Comparison of ENCODE assay signal across 14 cellular contexts in genomic region chr3:12968541-12968940, GRCh38.
A peak's percentile ranks its signal among the peaks of the same experiment; 100 is the strongest.
DNase-seq lines count a peak whose midpoint lies in the region; ATAC-seq, FAIRE-seq and TF ChIP-seq lines count a peak whose summit lies in the region.
"Had no signal": no experiment of that assay in that cellular context is flagged by ENCODE, and none has a peak within 500 bp of the region (broad histone marks: within the 10 kb centered on the region; RNA-seq: fewer than 3 reads in every experiment).

No MANE protein-coding gene starts in this region.

- H3K4me3 ChIP-seq in right cardiac atrium (ENCODE audit: low read length) (no peak overlapping the region), lower lobe of right lung (no peak overlapping the region)

- no peak for FAIRE-seq in GM12892 (lab: Jason Lieb, UNC)
- FAIRE-seq: A204.1, colon, pancreas had no signal

- H3K4me3 Mint-ChIP-seq in activated CD4-positive, alpha-beta T cell treated with anti-CD3 and anti-CD28 coated beads, Interleukin-2, amount 10 ng/mL, durations not matched to agents 24 days and 14 days: peak overlapping the region; percentile 59
- peak overlapping the region; percentile 71 for H3K4me3 Mint-ChIP-seq in activated CD4-positive, alpha-beta memory T cell treated with anti-CD3 and anti-CD28 coated beads for 36 hours
- peak overlapping the region; percentile 27 for H3K4me3 Mint-ChIP-seq in stimulated activated memory B cell treated with anti-CD40 and anti-IgM and Interleukin-4, amounts not matched to agents 10 μg/mL and 1 μg/mL and 100 μg/mL, for 72 hours

- H3K4me1 ChIP-seq in right cardiac atrium (ENCODE audit: control insufficient read depth, insufficient read depth, low read length) (peaks cover 45% of the 10 kb centered on the region), lower lobe of right lung (peaks cover 44% of the 10 kb centered on the region)

- H3K36me3 Mint-ChIP-seq in activated CD4-positive, alpha-beta T cell treated with anti-CD3 and anti-CD28 coated beads, Interleukin-2, amount 10 ng/mL, durations not matched to agents 24 days and 14 days (ENCODE audit: low read depth): peaks cover 7% of the 10 kb centered on the region
- no peaks in the 10 kb centered on the region for H3K36me3 Mint-ChIP-seq in activated CD4-positive, alpha-beta memory T cell treated with anti-CD3 and anti-CD28 coated beads for 36 hours
- peaks cover 30% of the 10 kb centered on the region for H3K36me3 Mint-ChIP-seq in stimulated activated memory B cell treated with anti-CD40 and anti-IgM and Interleukin-4, amounts not matched to agents 10 μg/mL and 1 μg/mL and 100 μg/mL, for 72 hours

- no peak overlapping the region for H3K27ac ChIP-seq in right cardiac atrium (ENCODE audit: low read length)
- H3K27ac ChIP-seq in lower lobe of right lung: no peak overlapping the region
- H3K27ac ChIP-seq: pancreas had no signal

- H3K9me3 ChIP-seq in right cardiac atrium (ENCODE audit: control insufficient read depth, low read length): no peaks in the 10 kb centered on the region
- no peaks in the 10 kb centered on the region for H3K9me3 ChIP-seq in lower lobe of right lung
- H3K9me3 ChIP-seq: pancreas had no signal

- H3K27me3 ChIP-seq in right cardiac atrium (ENCODE audit: control insufficient read depth, insufficient read depth) (no peaks in the 10 kb centered on the region), lower lobe of right lung (ENCODE audit: low read depth) (no peaks in the 10 kb centered on the region)
- H3K27me3 ChIP-seq: pancreas had no signal

- intact Hi-C loops in activated CD4-positive, alpha-beta T cell treated with anti-CD3 and anti-CD28 coated beads, Interleukin-2, amount 10 ng/mL, durations not matched to agents 24 days and 14 days (cut with micrococcal nuclease): no loop called here
- intact Hi-C loops in activated CD4-positive, alpha-beta memory T cell treated with anti-CD3 and anti-CD28 coated beads for 36 hours (cut with micrococcal nuclease): no loop called here
- intact Hi-C loops in right cardiac atrium (cut with DNase I): no loop called here
- intact Hi-C loops in lower lobe of right lung (cut with DNase I): no loop called here

- CTCF ChIA-PET in activated CD4-positive, alpha-beta memory T cell treated with anti-CD3 and anti-CD28 coated beads for 36 hours (lab: Charles Lee): interaction anchor here (0.9 to 1.1 kb wide), 2 partner anchors 15 to 27 kb away, joined by 3 to 5 read pairs; no protein-coding TSS in a partner anchor

- no peak for DNase-seq in activated CD4-positive, alpha-beta T cell treated with anti-CD3 and anti-CD28 coated beads, Interleukin-2, amount 10 ng/mL, durations not matched to agents 24 days and 14 days
- DNase-seq in activated CD4-positive, alpha-beta T cell treated with anti-CD3 and anti-CD28 coated beads, Interleukin-2, amount 50 U/mL, for 48 hours: no peak
- DNase-seq in activated CD4-positive, alpha-beta memory T cell treated with anti-CD3 and anti-CD28 coated beads for 36 hours: no peak
- DNase-seq in right cardiac atrium (peak in 2 of 3 donors; percentile 15 to 43), lower lobe of right lung (no peak), GM12892 (ENCODE audit: insufficient read length) (no peak), NCI-H774 (lab: John Stamatoyannopoulos, UW) (no peak)
- DNase-seq: activated gamma-delta T cell treated with Interleukin-2 at 50 U/mL for 16 hours; NCI-H510A treated with DMSO at 0.1 percent for 48 hours; stimulated activated CD4-positive, alpha-beta T cell treated with anti-CD3 and anti-CD28 coated beads, Interleukin-2, amount 100 ng/mL, for 24 hours had no signal

- no peaks in the 10 kb centered on the region for H3K36me3 ChIP-seq in lower lobe of right lung
- H3K36me3 ChIP-seq: pancreas had no signal

- H3K27ac Mint-ChIP-seq in activated CD4-positive, alpha-beta T cell treated with anti-CD3 and anti-CD28 coated beads, Interleukin-2, amount 10 ng/mL, durations not matched to agents 24 days and 14 days: no peak overlapping the region
- H3K27ac Mint-ChIP-seq in activated CD4-positive, alpha-beta memory T cell treated with anti-CD3 and anti-CD28 coated beads for 36 hours: no peak overlapping the region
- H3K27ac Mint-ChIP-seq in stimulated activated memory B cell treated with anti-CD40 and anti-IgM and Interleukin-4, amounts not matched to agents 10 μg/mL and 1 μg/mL and 100 μg/mL, for 72 hours: peak overlapping the region; percentile 49

- TF ChIP-seq CTCF in lower lobe of right lung (IDR thresholded peaks at IDR 0.05): no peak

- ATAC-seq in right cardiac atrium (no peak), lower lobe of right lung (no peak)
- no peak for ATAC-seq in stimulated activated memory B cell treated with anti-CD40 and anti-IgM and Interleukin-4, amounts not matched to agents 10 μg/mL and 1 μg/mL and 100 μg/mL, for 72 hours

- no peak for TF ChIP-seq POLR2A in GM12892 (IDR thresholded peaks at IDR 0.05; ENCODE audit: low read depth, low read length)

- H3K4me1 Mint-ChIP-seq in activated CD4-positive, alpha-beta T cell treated with anti-CD3 and anti-CD28 coated beads, Interleukin-2, amount 10 ng/mL, durations not matched to agents 24 days and 14 days: peaks cover 26% of the 10 kb centered on the region
- peaks cover 50% of the 10 kb centered on the region for H3K4me1 Mint-ChIP-seq in activated CD4-positive, alpha-beta memory T cell treated with anti-CD3 and anti-CD28 coated beads for 36 hours (ENCODE audit: low read depth)
- peaks cover 80% of the 10 kb centered on the region for H3K4me1 Mint-ChIP-seq in stimulated activated memory B cell treated with anti-CD40 and anti-IgM and Interleukin-4, amounts not matched to agents 10 μg/mL and 1 μg/mL and 100 μg/mL, for 72 hours

- no peaks in the 10 kb centered on the region for H3K9me3 Mint-ChIP-seq in activated CD4-positive, alpha-beta T cell treated with anti-CD3 and anti-CD28 coated beads, Interleukin-2, amount 10 ng/mL, durations not matched to agents 24 days and 14 days
- no peaks in the 10 kb centered on the region for H3K9me3 Mint-ChIP-seq in activated CD4-positive, alpha-beta memory T cell treated with anti-CD3 and anti-CD28 coated beads for 36 hours
- H3K9me3 Mint-ChIP-seq in stimulated activated memory B cell treated with anti-CD40 and anti-IgM and Interleukin-4, amounts not matched to agents 10 μg/mL and 1 μg/mL and 100 μg/mL, for 72 hours: no peaks in the 10 kb centered on the region

- POLR2A ChIA-PET in activated CD4-positive, alpha-beta memory T cell treated with anti-CD3 and anti-CD28 coated beads for 36 hours (lab: Charles Lee): no interaction called here

- H3K27me3 Mint-ChIP-seq in activated CD4-positive, alpha-beta T cell treated with anti-CD3 and anti-CD28 coated beads, Interleukin-2, amount 10 ng/mL, durations not matched to agents 24 days and 14 days: peaks cover 3% of the 10 kb centered on the region
- no peaks in the 10 kb centered on the region for H3K27me3 Mint-ChIP-seq in activated CD4-positive, alpha-beta memory T cell treated with anti-CD3 and anti-CD28 coated beads for 36 hours
- H3K27me3 Mint-ChIP-seq in stimulated activated memory B cell treated with anti-CD40 and anti-IgM and Interleukin-4, amounts not matched to agents 10 μg/mL and 1 μg/mL and 100 μg/mL, for 72 hours: no peaks in the 10 kb centered on the region

- 86% methylated on average over 5 of the region's 5 CpGs for WGBS in right cardiac atrium

Comparison
In these comparisons a context has a peak if more than half of its experiments do, and no peak if none do; other contexts are left out.
1. DNase-seq: peak in right cardiac atrium (2 of 3); none in activated CD4-positive, alpha-beta T cell treated with anti-CD3 and anti-CD28 coated beads, Interleukin-2, amount 10 ng/mL, durations not matched to agents 24 days and 14 days (single experiment), activated CD4-positive, alpha-beta T cell treated with anti-CD3 and anti-CD28 coated beads, Interleukin-2, amount 50 U/mL, for 48 hours (0 of 2), activated CD4-positive, alpha-beta memory T cell treated with anti-CD3 and anti-CD28 coated beads for 36 hours (single experiment), lower lobe of right lung (single experiment), GM12892 (single experiment) and NCI-H774 (single experiment).
2. Peak in every context shown above with its lines, with median percentiles within 50 percentile points of each other: H3K4me3 Mint-ChIP-seq.